1 cellular context compared by ENCODE assay signal in genomic region chr9:83430681-83431080, GRCh38.
TF ChIP-seq lines count a peak whose summit lies in the region.

No MANE protein-coding gene starts in this region.

TF ChIP-seq in A549, 52 proteins besides CTCF, POLR2A, EP300 and RAD21 (continued from another document):
- no peak for TF ChIP-seq PBX3 (IDR thresholded peaks at IDR 0.05)
- no peak for TF ChIP-seq FOSB (CRISPR knock-in tag; IDR thresholded peaks at IDR 0.05)
TF ChIP-seq in A549: peak in this region for 0.
